ENCODE assay signal across 17 cellular contexts in the genomic region with DNA sequence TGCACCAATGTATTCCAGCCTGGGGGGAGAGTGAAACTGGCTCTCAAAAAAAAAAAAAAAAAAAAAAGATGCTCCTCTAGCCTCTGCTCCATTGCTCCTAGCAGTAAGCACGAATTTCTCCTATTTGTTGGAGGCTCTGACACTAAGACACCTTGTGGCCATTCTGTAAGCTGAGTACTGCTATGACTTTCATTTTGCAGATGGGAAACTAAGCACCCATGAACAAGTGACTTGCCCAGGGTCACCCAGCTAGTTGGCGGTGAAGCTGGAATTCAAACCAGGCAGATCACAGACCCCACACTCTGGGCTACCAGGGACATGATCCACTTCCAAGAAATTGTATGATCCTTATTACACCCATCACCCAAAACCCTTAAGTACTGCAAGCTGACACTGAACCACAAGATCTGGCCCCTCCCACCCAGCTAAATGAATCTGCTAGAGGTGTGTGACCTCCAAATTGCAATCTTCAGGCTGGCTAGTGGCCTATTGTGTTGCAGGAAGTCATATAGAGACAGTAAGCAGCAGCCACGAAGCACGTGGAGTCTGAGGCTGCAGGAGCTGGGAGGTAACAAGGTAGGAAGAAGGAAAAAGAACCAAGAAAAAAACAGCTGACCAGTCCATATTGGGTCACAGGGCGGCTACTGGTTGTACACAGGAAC.
A peak's percentile ranks its signal among the peaks of the same experiment; 100 is the strongest.
DNase-seq lines count a peak whose midpoint lies in the region; ATAC-seq, FAIRE-seq and TF ChIP-seq lines count a peak whose summit lies in the region.
"Had no signal": no experiment of that assay in that cellular context is flagged by ENCODE, and none has a peak within 500 bp of the region (broad histone marks: within the 10 kb centered on the region; RNA-seq: fewer than 3 reads in every experiment).

No MANE protein-coding gene starts in this region.

- peaks cover 8% of the 10 kb centered on the region for H3K36me3 Mint-ChIP-seq in activated naive CD4-positive, alpha-beta T cell treated with anti-CD3 and anti-CD28 coated beads for 36 hours (ENCODE audit: low read depth)
- peaks cover 38% of the 10 kb centered on the region for H3K36me3 Mint-ChIP-seq in activated naive CD8-positive, alpha-beta T cell treated with anti-CD3 and anti-CD28 coated beads, Interleukin-2, amount 10 ng/mL, durations not matched to agents 7 days and 5 days

- peaks cover 35% of the 10 kb centered on the region for H3K79me2 ChIP-seq in MM.1S (ENCODE audit: low read length)
- no peaks in the 10 kb centered on the region for H3K79me2 ChIP-seq in HepG2 (ENCODE audit: insufficient read depth, low read length)

- 1% methylated on average over 5 of the region's 5 CpGs for WGBS in HepG2 (ENCODE audit: low lambda C conversion rate)

- BruUV-seq in HepG2 (replicated peaks; lab: Mats Ljungman, UMichigan): no TSS peak

- H4K20me1 ChIP-seq in MM.1S (ENCODE audit: insufficient read depth, low read length) (no peaks in the 10 kb centered on the region), HepG2 (ENCODE audit: insufficient read depth, low read length) (no peaks in the 10 kb centered on the region)

- no peak for FAIRE-seq in HepG2 (lab: Jason Lieb, UNC)

- no peaks in the 10 kb centered on the region for H3K9me3 Mint-ChIP-seq in activated naive CD4-positive, alpha-beta T cell treated with anti-CD3 and anti-CD28 coated beads for 36 hours
- no peaks in the 10 kb centered on the region for H3K9me3 Mint-ChIP-seq in activated naive CD8-positive, alpha-beta T cell treated with anti-CD3 and anti-CD28 coated beads, Interleukin-2, amount 10 ng/mL, durations not matched to agents 7 days and 5 days
- H3K9me3 Mint-ChIP-seq in stimulated activated naive CD8-positive, alpha-beta T cell treated with anti-CD3 and anti-CD28 coated beads, Interleukin-15, amount 100 ng/mL, for 72 hours: peaks cover 0 to 4% of the 10 kb centered on the region in 2 donors

- H3K9ac ChIP-seq in MM.1S (ENCODE audit: low read length): no peak overlapping the region; the same call in 1 of the 2 replicates
- H3K9ac ChIP-seq in HepG2 (ENCODE audit: insufficient read depth, low read depth, low read length): no peak overlapping the region

- in situ Hi-C loops in HepG2 (cut with HindIII; ENCODE audit: extremely low pct_ligation_motif_present, low pct_unique_long_range_greater_than_20kb): no loop called here

- H3K4me3 Mint-ChIP-seq in activated naive CD4-positive, alpha-beta T cell treated with anti-CD3 and anti-CD28 coated beads for 36 hours: no peak overlapping the region
- peak overlapping the region; percentile 24 for H3K4me3 Mint-ChIP-seq in activated naive CD8-positive, alpha-beta T cell treated with anti-CD3 and anti-CD28 coated beads, Interleukin-2, amount 10 ng/mL, durations not matched to agents 7 days and 5 days
- H3K4me3 Mint-ChIP-seq in stimulated activated naive CD8-positive, alpha-beta T cell treated with anti-CD3 and anti-CD28 coated beads, Interleukin-15, amount 100 ng/mL, for 72 hours: no peak overlapping the region

- peaks cover 20% of the 10 kb centered on the region for H3F3A ChIP-seq in MM.1S (ENCODE audit: insufficient read depth, low read length)

- H3K4me3 ChIP-seq in MM.1S (ENCODE audit: low read length) (no peak overlapping the region), HepG2 (replicated peaks in 1 of 3; ENCODE audit: insufficient read depth in 1 of 3, low read depth in 2 of 3, low read length in 3 of 3) (no peak overlapping the region)

- no peaks in the 10 kb centered on the region for H3K9me3 ChIP-seq in MM.1S (replicated peaks; ENCODE audit: insufficient read depth, low read length)
- no peaks in the 10 kb centered on the region for H3K9me3 ChIP-seq in HepG2 (ENCODE audit: low read length)

- TF ChIP-seq EP300 in HepG2 (IDR thresholded peaks at IDR 0.05; ENCODE audit: low read depth in 2 of 2, low read length in 2 of 2) (no peak), HepG2 (CRISPR knock-in tag; IDR thresholded peaks at IDR 0.05; ENCODE audit: borderline replicate concordance) (no peak)

- no peak overlapping the region for H3K27ac Mint-ChIP-seq in activated naive CD4-positive, alpha-beta T cell treated with anti-CD3 and anti-CD28 coated beads for 36 hours
- H3K27ac Mint-ChIP-seq in activated naive CD8-positive, alpha-beta T cell treated with anti-CD3 and anti-CD28 coated beads, Interleukin-2, amount 10 ng/mL, durations not matched to agents 7 days and 5 days: peak overlapping the region; percentile 80
- H3K27ac Mint-ChIP-seq in stimulated activated naive CD8-positive, alpha-beta T cell treated with anti-CD3 and anti-CD28 coated beads, Interleukin-15, amount 100 ng/mL, for 72 hours: peak overlapping the region; percentile 42 to 59

- H3K27me3 Mint-ChIP-seq in activated naive CD4-positive, alpha-beta T cell treated with anti-CD3 and anti-CD28 coated beads for 36 hours (ENCODE audit: low read depth): no peaks in the 10 kb centered on the region
- no peaks in the 10 kb centered on the region for H3K27me3 Mint-ChIP-seq in activated naive CD8-positive, alpha-beta T cell treated with anti-CD3 and anti-CD28 coated beads, Interleukin-2, amount 10 ng/mL, durations not matched to agents 7 days and 5 days
- no peaks in the 10 kb centered on the region for H3K27me3 Mint-ChIP-seq in stimulated activated naive CD8-positive, alpha-beta T cell treated with anti-CD3 and anti-CD28 coated beads, Interleukin-15, amount 100 ng/mL, for 72 hours

- CTCF ChIA-PET in activated naive CD4-positive, alpha-beta T cell treated with anti-CD3 and anti-CD28 coated beads for 36 hours (lab: Charles Lee): interaction anchor here (0.6 kb wide), 2 partner anchors 22 to 335 kb away, joined by 3 read pairs; no protein-coding TSS in a partner anchor
- CTCF ChIA-PET in HepG2 (lab: Yijun Ruan, JAX; ENCODE audit: low intra/inter-chr PET ratio, low total read pairs): no interaction called here

- TF ChIP-seq CTCF in MM.1S (IDR thresholded peaks at IDR 0.05; ENCODE audit: low read length): peak; percentile 21; the same call in 1 of the 2 replicates
- no peak for TF ChIP-seq CTCF in HepG2 (CRISPR knock-in tag; IDR thresholded peaks at IDR 0.05)

- H2AFZ ChIP-seq in MM.1S (ENCODE audit: low read length) (no peak overlapping the region), HepG2 (ENCODE audit: low read length) (no peak overlapping the region)

- intact Hi-C loops in activated naive CD4-positive, alpha-beta T cell treated with anti-CD3 and anti-CD28 coated beads for 36 hours (cut with micrococcal nuclease): no loop called here
- intact Hi-C loops in HepG2 (cut with micrococcal nuclease; ENCODE audit: unreplicated experiment): no loop called here

- H3K36me3 ChIP-seq in MM.1S (replicated peaks; ENCODE audit: insufficient read depth, low read length) (no peaks in the 10 kb centered on the region), HepG2 (replicated peaks in 1 of 2; ENCODE audit: control insufficient read depth in 1 of 2, insufficient read depth in 2 of 2, low read length in 2 of 2) (no peaks in the 10 kb centered on the region)

- H3K4me1 Mint-ChIP-seq in activated naive CD4-positive, alpha-beta T cell treated with anti-CD3 and anti-CD28 coated beads for 36 hours (ENCODE audit: low read depth): peaks cover 8% of the 10 kb centered on the region
- peaks cover 37% of the 10 kb centered on the region for H3K4me1 Mint-ChIP-seq in activated naive CD8-positive, alpha-beta T cell treated with anti-CD3 and anti-CD28 coated beads, Interleukin-2, amount 10 ng/mL, durations not matched to agents 7 days and 5 days
- H3K4me1 Mint-ChIP-seq in stimulated activated naive CD8-positive, alpha-beta T cell treated with anti-CD3 and anti-CD28 coated beads, Interleukin-15, amount 100 ng/mL, for 72 hours: peaks cover 49% of the 10 kb centered on the region

- H3K4me1 ChIP-seq in MM.1S (ENCODE audit: low read length) (peaks cover 42% of the 10 kb centered on the region), HepG2 (ENCODE audit: insufficient read depth, low read length) (no peaks in the 10 kb centered on the region)

- peak; percentile 88 for ATAC-seq in activated naive CD8-positive, alpha-beta T cell treated with anti-CD3 and anti-CD28 coated beads, Interleukin-2, amount 10 ng/mL, durations not matched to agents 7 days and 5 days (ENCODE audit: low read depth)
- peak; percentile 86 for ATAC-seq in stimulated activated naive CD8-positive, alpha-beta T cell treated with anti-CD3 and anti-CD28 coated beads, Interleukin-15, amount 100 ng/mL, for 72 hours
- no peak for ATAC-seq in HepG2

- H3K9me2 ChIP-seq in MM.1S (replicated peaks; ENCODE audit: insufficient read depth, low read length): no peaks in the 10 kb centered on the region

- H3K27me3 ChIP-seq in MM.1S (replicated peaks; ENCODE audit: insufficient read depth, low read length) (no peaks in the 10 kb centered on the region), HepG2 (ENCODE audit: control insufficient read depth in 1 of 2, insufficient read depth in 2 of 2, low read length in 2 of 2) (peaks cover 3 to 11% of the 10 kb centered on the region in 2 experiments; a peak in 3 of 5 replicates)

- TF ChIP-seq POLR2A in HepG2 (IDR thresholded peaks at IDR 0.05; ENCODE audit: insufficient read depth in 1 of 2, low read depth in 2 of 2, low read length in 2 of 2): no peak

- DNase-seq in activated naive CD4-positive, alpha-beta T cell treated with anti-CD3 and anti-CD28 coated beads for 36 hours: peak; percentile 43
- DNase-seq in activated naive CD4-positive, alpha-beta T cell treated with anti-CD3 and anti-CD28 coated beads, Interleukin-2, amount 50 U/mL, for 16 hours: no peak
- peak; percentile 74 for DNase-seq in MM.1S
- DNase-seq in activated naive CD8-positive, alpha-beta T cell treated with anti-CD3 and anti-CD28 coated beads, Interleukin-2, amount 10 ng/mL, durations not matched to agents 7 days and 5 days: no peak
- DNase-seq in stimulated activated naive CD8-positive, alpha-beta T cell treated with anti-CD3 and anti-CD28 coated beads, Interleukin-15, amount 100 ng/mL, for 72 hours: peak in 1 of 2 donors; percentile 34
- no peak for DNase-seq in GM19238 (ENCODE audit: insufficient read length, low spot score)
- DNase-seq in HepG2 (ENCODE audit: low spot score): no peak
- no peak for DNase-seq in activated gamma-delta T cell treated with Interleukin-2 at 50 U/mL for 16 hours
- DNase-seq: AML-193, amniotic stem cell, DMS53, Kasumi-1, mesenchymal stem cell, NCI-H1694 treated with DMSO at 0.1 percent for 48 hours, NCI-H526 treated with DMSO at 0.1 percent for 48 hours, Right ventricle myocardium superior, T1000 had no signal

- POLR2A ChIA-PET in activated naive CD8-positive, alpha-beta T cell treated with anti-CD3 and anti-CD28 coated beads, Interleukin-2, amount 10 ng/mL, durations not matched to agents 7 days and 5 days (lab: Charles Lee): interaction anchor here (0.5 to 1.7 kb wide), 6 partner anchors 9 to 223 kb away, joined by 3 to 5 read pairs (median 4); no protein-coding TSS in a partner anchor
- POLR2A ChIA-PET in HepG2 (lab: Yijun Ruan, JAX): no interaction called here

- H3K27ac ChIP-seq in MM.1S (ENCODE audit: low read length) (peak overlapping the region; percentile 36; the same call in 1 of the 2 replicates), HepG2 (ENCODE audit: extremely low read length, insufficient read depth, low read length) (no peak overlapping the region)

- H3K4me2 ChIP-seq in MM.1S (ENCODE audit: low read depth, low read length): peak overlapping the region; percentile 9; the same call in 1 of the 2 replicates
- no peak overlapping the region for H3K4me2 ChIP-seq in HepG2 (ENCODE audit: low read depth, low read length)

- no peak for TF ChIP-seq RAD21 in HepG2 (CRISPR knock-in tag; IDR thresholded peaks at IDR 0.05)

TF ChIP-seq in HepG2, 621 proteins besides CTCF, POLR2A, EP300 and RAD21 (continues in another document):
- TF ChIP-seq ZNF451 (CRISPR knock-in tag; IDR thresholded peaks at IDR 0.05): no peak

Comparison
In these comparisons a context has a peak if more than half of its experiments do, and no peak if none do; other contexts are left out.
1. DNase-seq: peak in activated naive CD4-positive, alpha-beta T cell treated with anti-CD3 and anti-CD28 coated beads for 36 hours (single experiment) and MM.1S (single experiment); none in activated naive CD4-positive, alpha-beta T cell treated with anti-CD3 and anti-CD28 coated beads, Interleukin-2, amount 50 U/mL, for 16 hours (single experiment), activated naive CD8-positive, alpha-beta T cell treated with anti-CD3 and anti-CD28 coated beads, Interleukin-2, amount 10 ng/mL, durations not matched to agents 7 days and 5 days (single experiment), GM19238 (single experiment), HepG2 (single experiment) and activated gamma-delta T cell treated with Interleukin-2 at 50 U/mL for 16 hours (single experiment).